ENCODE assay signal across 14 cellular contexts in the genomic region with DNA sequence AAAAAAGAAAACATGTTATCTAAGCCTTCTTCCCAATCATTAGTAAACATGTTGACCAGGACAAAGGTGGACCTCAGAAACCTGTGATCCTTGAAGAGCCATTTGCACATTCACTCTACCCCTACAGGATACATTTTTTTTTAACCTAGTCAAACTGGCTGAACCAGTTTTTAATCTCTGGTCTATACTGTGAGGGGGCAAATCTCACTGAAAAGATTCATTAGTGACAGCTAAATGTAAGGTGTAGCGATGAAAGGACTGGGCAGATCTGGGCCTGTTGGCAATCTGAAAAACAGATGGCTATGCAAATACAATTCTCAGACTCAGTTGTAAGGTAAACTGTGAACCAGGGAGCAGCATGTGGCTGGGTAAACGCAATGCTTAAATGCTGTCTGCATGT.
DNase-seq lines count a peak whose midpoint lies in the region; ATAC-seq and TF ChIP-seq lines count a peak whose summit lies in the region.
"Had no signal": no experiment of that assay in that cellular context is flagged by ENCODE, and none has a peak within 500 bp of the region (broad histone marks: within the 10 kb centered on the region; RNA-seq: fewer than 3 reads in every experiment).

No MANE protein-coding gene starts in this region.

- no peaks in the 10 kb centered on the region for H3K36me3 Mint-ChIP-seq in T-cell

- H3K23ac ChIP-seq in trophoblast cell (ENCODE audit: low read length) = no peak overlapping the region

- H2BK12ac ChIP-seq in trophoblast cell (ENCODE audit: low read length) = no peak overlapping the region

- POLR2A ChIA-PET in T-cell (lab: Charles Lee) (no interaction called here), A673 (lab: Charles Lee; ENCODE audit: low non-redundant PET) (no interaction called here)

- H2BK120ac ChIP-seq in trophoblast cell (ENCODE audit: insufficient read depth, low read length, poor library complexity) = no peak overlapping the region

- no peaks in the 10 kb centered on the region for H3K4me1 Mint-ChIP-seq in T-cell

- no peak overlapping the region for H2AK5ac ChIP-seq in trophoblast cell (ENCODE audit: low read length)

- H3K27ac Mint-ChIP-seq in T-cell = no peak overlapping the region
- H3K27ac Mint-ChIP-seq: activated T-cell treated with anti-CD3 and anti-CD28 coated beads, Interleukin-2, amount 50 U/mL, for 72 hours; stimulated activated naive CD8-positive, alpha-beta T cell treated with anti-CD3 and anti-CD28 coated beads, Interleukin-15, Interleukin-2, amounts not matched to agents 100 ng/mL and 50 ng/mL, for 24 hours had no signal

- no peak overlapping the region for H3K9ac ChIP-seq in trophoblast cell (ENCODE audit: low read length)

- H4K91ac ChIP-seq in trophoblast cell (ENCODE audit: low read depth, low read length) = no peak overlapping the region

- H3K4me3 ChIP-seq in H7 (ENCODE audit: insufficient read depth, low read depth, low read length) (no peak overlapping the region), epithelial cell of esophagus (ENCODE audit: low read length) (no peak overlapping the region), trophoblast cell (ENCODE audit: low read depth, low read length) (no peak overlapping the region), A673 (ENCODE audit: low read depth, low read length, poor library complexity, severe bottlenecking) (no peak overlapping the region)

- H3K27ac ChIP-seq in trophoblast cell (ENCODE audit: low read depth, low read length) (peak overlapping the region; percentile 32), A673 (ENCODE audit: low read depth, low read length, poor library complexity, severe bottlenecking) (no peak overlapping the region)

- no peak overlapping the region for H3K18ac ChIP-seq in trophoblast cell (ENCODE audit: low read length)

- H3K4me2 ChIP-seq in trophoblast cell (ENCODE audit: low read length) = peak overlapping the region; percentile 22

- ATAC-seq in GM18868 (IDR thresholded peaks at IDR 0.05; ENCODE audit: unreplicated experiment) (no peak), T-cell (replicated peaks in 1 of 4) (no peak)
- ATAC-seq: activated T-cell treated with anti-CD3 and anti-CD28 coated beads, Interleukin-2, amount 50 U/mL, for 72 hours had no signal

- no peaks in the 10 kb centered on the region for H3K79me2 ChIP-seq in trophoblast cell (ENCODE audit: control insufficient read depth, insufficient read depth, low read length, poor library complexity)

- no peak overlapping the region for H4K12ac ChIP-seq in trophoblast cell (ENCODE audit: low read depth, low read length)

- DNase-seq in H7 = peak; percentile 2
- DNase-seq in NCI-H2081 treated with DMSO at 0.1 percent for 48 hours (lab: John Stamatoyannopoulos, UW) = peak; percentile 82
- DNase-seq in epithelial cell of esophagus (ENCODE audit: low read depth) = peak; percentile 79
- peak; percentile 26 to 92 for DNase-seq in trophoblast cell
- no peak for DNase-seq in amygdala (lab: John Stamatoyannopoulos, UW)
- DNase-seq in T-cell = no peak
- no peak for DNase-seq in A673 (ENCODE audit: low spot score)
- DNase-seq: activated T-cell treated with anti-CD3 and anti-CD28 coated beads, Interleukin-2, amount 50 U/mL, for 72 hours; C1 segment of cervical spinal cord; effector memory CD4-positive, alpha-beta T cell; stimulated activated CD4-positive, alpha-beta T cell treated with anti-CD3 and anti-CD28 coated beads, Interleukin-4, amount 100 ng/mL, for 24 hours; SW 1271 had no signal

- no peak overlapping the region for H3K14ac ChIP-seq in trophoblast cell (ENCODE audit: low read length)

- H3K4me3 Mint-ChIP-seq in T-cell = no peak overlapping the region
- H3K4me3 Mint-ChIP-seq: activated T-cell treated with anti-CD3 and anti-CD28 coated beads, Interleukin-2, amount 50 U/mL, for 72 hours; stimulated activated naive CD8-positive, alpha-beta T cell treated with anti-CD3 and anti-CD28 coated beads, Interleukin-15, Interleukin-2, amounts not matched to agents 100 ng/mL and 50 ng/mL, for 24 hours had no signal

- no peak overlapping the region for H2BK5ac ChIP-seq in trophoblast cell (ENCODE audit: low read depth, low read length, poor library complexity)

- H3K4ac ChIP-seq in trophoblast cell (ENCODE audit: low read depth, low read length) = no peak overlapping the region

- TF ChIP-seq CTCF in epithelial cell of esophagus (IDR thresholded peaks at IDR 0.05; ENCODE audit: insufficient read depth, low read depth, low read length, missing control alignments) = no peak
- TF ChIP-seq CTCF in A673 (conservative IDR thresholded peaks at IDR 0.05; ENCODE audit: low read depth, low read length) = no peak

- intact Hi-C loops in A673 (cut with micrococcal nuclease; ENCODE audit: unreplicated experiment) = no loop called here

- H3K9me3 ChIP-seq in trophoblast cell (ENCODE audit: insufficient read depth, low read depth, low read length) (no peaks in the 10 kb centered on the region), A673 (ENCODE audit: low read depth, low read length, poor library complexity, severe bottlenecking) (no peaks in the 10 kb centered on the region)

- no peak overlapping the region for H4K8ac ChIP-seq in trophoblast cell (ENCODE audit: low read depth, low read length)

- peaks cover 0 to 11% (median 0%) of the 10 kb centered on the region in 3 donors for H3K9me3 Mint-ChIP-seq in T-cell
- H3K9me3 Mint-ChIP-seq: stimulated activated naive CD8-positive, alpha-beta T cell treated with anti-CD3 and anti-CD28 coated beads, Interleukin-15, Interleukin-2, amounts not matched to agents 100 ng/mL and 50 ng/mL, for 24 hours had no signal

- no peak overlapping the region for H2AFZ ChIP-seq in trophoblast cell (ENCODE audit: insufficient read depth, low read length, poor library complexity)

- H3K27me3 ChIP-seq in H7 (ENCODE audit: control insufficient read depth, insufficient read depth, low read length) (no peaks in the 10 kb centered on the region; the same call in 1 of the 2 replicates), trophoblast cell (ENCODE audit: insufficient read depth, low read length) (no peaks in the 10 kb centered on the region), A673 (replicated peaks; ENCODE audit: insufficient read depth, low read depth, low read length, poor library complexity) (no peaks in the 10 kb centered on the region)

- peaks cover 11% of the 10 kb centered on the region for H3K79me1 ChIP-seq in trophoblast cell (ENCODE audit: low read length)

- no CpG with 5 or more reads among the region's 2 CpGs for WGBS in trophoblast cell (ENCODE audit: extremely low coverage, insufficient coverage, insufficient read length)

- CTCF ChIA-PET in T-cell (lab: Charles Lee) (no interaction called here), A673 (lab: Charles Lee) (no interaction called here)

- H3K4me1 ChIP-seq in trophoblast cell (ENCODE audit: control insufficient read depth in 1 of 2, insufficient read depth in 2 of 2, low read length in 2 of 2) = peaks cover 0 to 10% of the 10 kb centered on the region in 2 experiments
- H3K4me1 ChIP-seq in A673 (ENCODE audit: insufficient read depth, low read length, poor library complexity, severe bottlenecking) = no peaks in the 10 kb centered on the region

- no TSS peak for BruUV-seq in A673 (replicated peaks; lab: Mats Ljungman, UMichigan)

- no peaks in the 10 kb centered on the region for H3K36me3 ChIP-seq in H7 (replicated peaks; ENCODE audit: control insufficient read depth, insufficient read depth, low read length)
- no peaks in the 10 kb centered on the region for H3K36me3 ChIP-seq in trophoblast cell (ENCODE audit: control insufficient read depth in 1 of 2, insufficient read depth in 2 of 2, low read length in 2 of 2)
- H3K36me3 ChIP-seq in A673 (ENCODE audit: insufficient read depth, low read length, poor library complexity, severe bottlenecking) = no peaks in the 10 kb centered on the region

- no peaks in the 10 kb centered on the region for H3K27me3 Mint-ChIP-seq in T-cell
- H3K27me3 Mint-ChIP-seq: stimulated activated naive CD8-positive, alpha-beta T cell treated with anti-CD3 and anti-CD28 coated beads, Interleukin-15, Interleukin-2, amounts not matched to agents 100 ng/mL and 50 ng/mL, for 24 hours had no signal

Comparison
In these comparisons a context has a peak if more than half of its experiments do, and no peak if none do; other contexts are left out.
1. DNase-seq: peak in H7 (single experiment), NCI-H2081 treated with DMSO at 0.1 percent for 48 hours (single experiment), epithelial cell of esophagus (single experiment) and trophoblast cell (2 of 2); none in amygdala (0 of 56), T-cell (0 of 34) and A673 (single experiment).